8 cellular contexts compared by ENCODE assay signal in genomic region chr17:67390646-67391480, GRCh38. TPM values are rescaled to one million over a fixed set of nuclear protein-coding genes. Genes with fewer than 3 reads are reported as not detected.
A peak's percentile ranks its signal among the peaks of the same experiment; 100 is the strongest.
DNase-seq lines count a peak whose midpoint lies in the region; ATAC-seq and TF ChIP-seq lines count a peak whose summit lies in the region.

No MANE protein-coding gene starts in this region.

- no peaks in the 10 kb centered on the region for H3K9me3 ChIP-seq in KOPT-K1 (ENCODE audit: insufficient read depth, low read length, poor library complexity, severe bottlenecking)
- H3K9me3 ChIP-seq in mucosa of rectum (ENCODE audit: control insufficient read depth in 2 of 2, low read length in 2 of 2), result no peaks in the 10 kb centered on the region
- H3K9me3 ChIP-seq in suprapubic skin, result no peaks in the 10 kb centered on the region

- ATAC-seq in GM21619 (IDR thresholded peaks at IDR 0.05; ENCODE audit: unreplicated experiment), result peak; percentile 96

- 74% methylated on average over 9 of the region's 9 CpGs for WGBS in suprapubic skin

- TF ChIP-seq CTCF in suprapubic skin (IDR thresholded peaks at IDR 0.05), result no peak

- TF ChIP-seq POLR2A in suprapubic skin (IDR thresholded peaks at IDR 0.05), result no peak

- H3K36me3 ChIP-seq in KOPT-K1 (ENCODE audit: insufficient read depth, low read length) (no peaks in the 10 kb centered on the region), mucosa of rectum (ENCODE audit: control insufficient read depth in 2 of 2, insufficient read depth in 2 of 2, low read length in 2 of 2) (no peaks in the 10 kb centered on the region), suprapubic skin (no peaks in the 10 kb centered on the region)

- H3K4me1 ChIP-seq in mucosa of rectum (ENCODE audit: control insufficient read depth in 2 of 2, insufficient read depth in 2 of 2, low read length in 2 of 2), result no peaks in the 10 kb centered on the region
- H3K4me1 ChIP-seq in suprapubic skin, result peaks cover 2% of the 10 kb centered on the region

- no peak overlapping the region for H3K9ac ChIP-seq in mucosa of rectum (ENCODE audit: low read depth in 1 of 2, low read length in 2 of 2)

- DNase-seq in EH (ENCODE audit: low read depth) (peak; percentile 97), dedifferentiated amniotic fluid mesenchymal stem cell (ENCODE audit: extremely low spot score) (peak; percentile 79), suprapubic skin (ENCODE audit: low spot score in 2 of 2) (no peak), superior temporal gyrus (ENCODE audit: extremely low spot score) (no peak)
- DNase-seq in activated CD4-positive, CD25-positive, alpha-beta regulatory T cell treated with anti-CD3 and anti-CD28 coated beads, Interleukin-2, amount 50 U/mL, for 16 hours (ENCODE audit: low read depth, low spot score), result peak; percentile 33

- peak overlapping the region in 1 of 2 donors; percentile 14 for H3K4me3 ChIP-seq in mucosa of rectum (ENCODE audit: low read length in 2 of 2)
- H3K4me3 ChIP-seq in suprapubic skin, result no peak overlapping the region

- no peaks in the 10 kb centered on the region for H3K27me3 ChIP-seq in mucosa of rectum (ENCODE audit: control insufficient read depth in 2 of 2, insufficient read depth in 2 of 2, low read length in 2 of 2)
- no peaks in the 10 kb centered on the region for H3K27me3 ChIP-seq in suprapubic skin

- H3K27ac ChIP-seq in KOPT-K1 (ENCODE audit: low read depth, low read length, poor library complexity, severe bottlenecking) (peak overlapping the region; percentile 46), mucosa of rectum (ENCODE audit: low read depth in 2 of 2, low read length in 2 of 2) (peak overlapping the region; percentile 7 to 40), suprapubic skin (peak overlapping the region; percentile 23)

- TF ChIP-seq EP300 in suprapubic skin (IDR thresholded peaks at IDR 0.05), result no peak

RNA-seq across cellular contexts. Expression of gene PITPNC1, which starts 13.8 kb away (rescaled TPM):
- total RNA-seq in suprapubic skin, result 1 to 10 TPM; 1.6 to 6.0 (median 3.2) TPM

RNA-seq across cellular contexts. Expression of gene PSMD12, which starts 24.5 kb away (rescaled TPM):
- 10 to 100 TPM; 25.0 to 31.4 (median 27.8) TPM for total RNA-seq in suprapubic skin

Comparison
In these comparisons a context has a peak if more than half of its experiments do, and no peak if none do; other contexts are left out.
1. DNase-seq: peak in EH (single experiment), activated CD4-positive, CD25-positive, alpha-beta regulatory T cell treated with anti-CD3 and anti-CD28 coated beads, Interleukin-2, amount 50 U/mL, for 16 hours (single experiment) and dedifferentiated amniotic fluid mesenchymal stem cell (single experiment); none in suprapubic skin (0 of 2) and superior temporal gyrus (single experiment).
2. Peak in every context shown above with its lines, with median percentiles within 50 percentile points of each other: H3K27ac ChIP-seq.